ENCODE assay signal across 1 cellular context in the genomic region with DNA sequence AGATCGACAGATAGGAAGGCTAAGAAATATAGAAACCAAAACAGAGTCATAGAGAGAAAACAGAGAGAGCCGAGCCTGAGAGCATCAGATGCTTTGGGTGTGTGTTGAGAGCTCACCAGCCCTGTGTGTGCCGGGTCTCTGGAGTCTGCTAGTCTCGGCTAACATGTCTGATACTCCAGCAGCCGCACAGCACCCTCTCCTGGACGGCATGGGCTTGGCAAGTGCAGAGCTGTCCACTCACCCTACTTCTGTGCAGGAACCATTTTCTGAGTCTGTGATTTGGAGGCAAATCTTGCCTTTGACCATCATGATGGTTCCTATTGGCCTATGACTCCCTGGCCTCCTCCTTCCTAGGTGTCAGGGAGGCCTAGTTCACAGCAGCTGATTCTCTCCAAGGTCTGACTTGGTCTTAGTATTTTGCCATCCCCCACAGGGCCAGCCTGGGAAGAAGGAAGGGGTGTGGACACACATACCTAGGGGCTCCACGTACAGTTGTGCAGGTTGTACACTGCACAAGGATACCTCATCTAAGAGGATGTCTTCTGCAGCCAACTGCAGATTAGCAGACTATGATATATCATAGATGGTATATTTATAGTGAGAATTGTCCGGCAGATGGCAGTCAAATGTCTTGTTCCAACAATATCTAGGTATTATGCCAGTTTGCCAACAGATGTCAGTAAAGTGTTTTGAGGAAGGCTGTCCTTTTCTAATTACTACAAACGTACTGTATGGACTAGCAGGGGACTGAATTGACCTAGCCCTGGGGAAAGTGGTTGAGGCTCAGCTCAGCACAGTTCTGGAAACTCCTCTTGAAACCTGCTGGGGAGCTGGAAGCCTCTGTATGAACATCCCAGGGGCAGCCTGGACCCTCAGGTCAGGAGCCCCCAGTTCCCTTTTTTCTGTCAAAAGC.
TF ChIP-seq lines count a peak whose summit lies in the region.

No MANE protein-coding gene starts in this region.

TF ChIP-seq in GM12878, 131 proteins besides CTCF, POLR2A, EP300 and RAD21 (continued from another document):
- TF ChIP-seq E4F1 (IDR thresholded peaks at IDR 0.05; ENCODE audit: borderline replicate concordance, partially characterized antibody) (no peak), SPI1 (IDR thresholded peaks at IDR 0.05; ENCODE audit: borderline replicate concordance, insufficient read depth, low read depth, low read length) (peak; percentile 37; the same call in 1 of the 2 replicates), SIX5 (IDR thresholded peaks at IDR 0.05; ENCODE audit: low read depth, low read length, severe bottlenecking) (no peak), NR2F1 (conservative IDR thresholded peaks at IDR 0.05) (no peak), CHD4 (IDR thresholded peaks at IDR 0.05) (no peak), NFYA (IDR thresholded peaks at IDR 0.05; ENCODE audit: borderline replicate concordance, low read depth, low read length) (no peak), PAX8 (IDR thresholded peaks at IDR 0.05) (no peak), SUPT20H (IDR thresholded peaks at IDR 0.05; ENCODE audit: borderline replicate concordance, control insufficient read depth, low read depth, low read length) (no peak), SP1 (IDR thresholded peaks at IDR 0.05; ENCODE audit: low read depth, low read length) (no peak), HDAC6 (IDR thresholded peaks at IDR 0.05; ENCODE audit: unreplicated experiment) (no peak), RBBP5 (conservative IDR thresholded peaks at IDR 0.05) (no peak), PBX3 (IDR thresholded peaks at IDR 0.05; ENCODE audit: insufficient replicate concordance, low read depth, low read length) (no peak), FOXK2 (IDR thresholded peaks at IDR 0.05) (no peak), ATF7 (IDR thresholded peaks at IDR 0.05; ENCODE audit: low read depth) (no peak), SMC3 (IDR thresholded peaks at IDR 0.05; ENCODE audit: borderline replicate concordance, low read length) (peak; percentile 90), ZBED1 (IDR thresholded peaks at IDR 0.05; ENCODE audit: borderline replicate concordance) (no peak), CBX5 (IDR thresholded peaks at IDR 0.05; ENCODE audit: low read depth) (no peak), HDAC2 (IDR thresholded peaks at IDR 0.05) (no peak), POLR2AphosphoS2 (IDR thresholded peaks at IDR 0.05; ENCODE audit: low read depth, low read length) (no peak), IRF4 (IDR thresholded peaks at IDR 0.05; ENCODE audit: low read depth, low read length) (no peak), NR2C1 (IDR thresholded peaks at IDR 0.05) (no peak), BCL11A (IDR thresholded peaks at IDR 0.05; ENCODE audit: low read depth, low read length) (no peak), ZBTB33 (IDR thresholded peaks at IDR 0.05) (no peak), MEF2A (IDR thresholded peaks at IDR 0.05; ENCODE audit: insufficient read depth, low read depth, low read length) (0 out of 2 replicates have a peak, but pooled peaks have one; percentile 27), SUZ12 (IDR thresholded peaks at IDR 0.05; ENCODE audit: unreplicated experiment) (no peak), POLR2AphosphoS5 (IDR thresholded peaks at IDR 0.05; ENCODE audit: low read length) (no peak), PRDM15 (CRISPR knock-in tag; IDR thresholded peaks at IDR 0.05) (no peak), USF2 (IDR thresholded peaks at IDR 0.05; ENCODE audit: borderline replicate concordance, low read depth, low read length) (no peak), BCL3 (IDR thresholded peaks at IDR 0.05; ENCODE audit: borderline replicate concordance, insufficient read depth, low read depth, low read length, poor library complexity, severe bottlenecking) (no peak), ESRRA (IDR thresholded peaks at IDR 0.05; ENCODE audit: low read length) (no peak)
- TF ChIP-seq, protein P1, sequence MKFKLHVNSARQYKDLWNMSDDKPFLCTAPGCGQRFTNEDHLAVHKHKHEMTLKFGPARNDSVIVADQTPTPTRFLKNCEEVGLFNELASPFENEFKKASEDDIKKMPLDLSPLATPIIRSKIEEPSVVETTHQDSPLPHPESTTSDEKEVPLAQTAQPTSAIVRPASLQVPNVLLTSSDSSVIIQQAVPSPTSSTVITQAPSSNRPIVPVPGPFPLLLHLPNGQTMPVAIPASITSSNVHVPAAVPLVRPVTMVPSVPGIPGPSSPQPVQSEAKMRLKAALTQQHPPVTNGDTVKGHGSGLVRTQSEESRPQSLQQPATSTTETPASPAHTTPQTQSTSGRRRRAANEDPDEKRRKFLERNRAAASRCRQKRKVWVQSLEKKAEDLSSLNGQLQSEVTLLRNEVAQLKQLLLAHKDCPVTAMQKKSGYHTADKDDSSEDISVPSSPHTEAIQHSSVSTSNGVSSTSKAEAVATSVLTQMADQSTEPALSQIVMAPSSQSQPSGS (IDR thresholded peaks at IDR 0.05; ENCODE audit: low read length) = no peak
- TF ChIP-seq, protein P2, sequence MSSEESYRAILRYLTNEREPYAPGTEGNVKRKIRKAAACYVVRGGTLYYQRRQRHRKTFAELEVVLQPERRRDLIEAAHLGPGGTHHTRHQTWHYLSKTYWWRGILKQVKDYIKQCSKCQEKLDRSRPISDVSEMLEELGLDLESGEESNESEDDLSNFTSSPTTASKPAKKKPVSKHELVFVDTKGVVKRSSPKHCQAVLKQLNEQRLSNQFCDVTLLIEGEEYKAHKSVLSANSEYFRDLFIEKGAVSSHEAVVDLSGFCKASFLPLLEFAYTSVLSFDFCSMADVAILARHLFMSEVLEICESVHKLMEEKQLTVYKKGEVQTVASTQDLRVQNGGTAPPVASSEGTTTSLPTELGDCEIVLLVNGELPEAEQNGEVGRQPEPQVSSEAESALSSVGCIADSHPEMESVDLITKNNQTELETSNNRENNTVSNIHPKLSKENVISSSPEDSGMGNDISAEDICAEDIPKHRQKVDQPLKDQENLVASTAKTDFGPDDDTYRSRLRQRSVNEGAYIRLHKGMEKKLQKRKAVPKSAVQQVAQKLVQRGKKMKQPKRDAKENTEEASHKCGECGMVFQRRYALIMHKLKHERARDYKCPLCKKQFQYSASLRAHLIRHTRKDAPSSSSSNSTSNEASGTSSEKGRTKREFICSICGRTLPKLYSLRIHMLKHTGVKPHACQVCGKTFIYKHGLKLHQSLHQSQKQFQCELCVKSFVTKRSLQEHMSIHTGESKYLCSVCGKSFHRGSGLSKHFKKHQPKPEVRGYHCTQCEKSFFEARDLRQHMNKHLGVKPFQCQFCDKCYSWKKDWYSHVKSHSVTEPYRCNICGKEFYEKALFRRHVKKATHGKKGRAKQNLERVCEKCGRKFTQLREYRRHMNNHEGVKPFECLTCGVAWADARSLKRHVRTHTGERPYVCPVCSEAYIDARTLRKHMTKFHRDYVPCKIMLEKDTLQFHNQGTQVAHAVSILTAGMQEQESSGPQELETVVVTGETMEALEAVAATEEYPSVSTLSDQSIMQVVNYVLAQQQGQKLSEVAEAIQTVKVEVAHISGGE (CRISPR knock-in tag; IDR thresholded peaks at IDR 0.05) = no peak
- TF ChIP-seq, protein P3, sequence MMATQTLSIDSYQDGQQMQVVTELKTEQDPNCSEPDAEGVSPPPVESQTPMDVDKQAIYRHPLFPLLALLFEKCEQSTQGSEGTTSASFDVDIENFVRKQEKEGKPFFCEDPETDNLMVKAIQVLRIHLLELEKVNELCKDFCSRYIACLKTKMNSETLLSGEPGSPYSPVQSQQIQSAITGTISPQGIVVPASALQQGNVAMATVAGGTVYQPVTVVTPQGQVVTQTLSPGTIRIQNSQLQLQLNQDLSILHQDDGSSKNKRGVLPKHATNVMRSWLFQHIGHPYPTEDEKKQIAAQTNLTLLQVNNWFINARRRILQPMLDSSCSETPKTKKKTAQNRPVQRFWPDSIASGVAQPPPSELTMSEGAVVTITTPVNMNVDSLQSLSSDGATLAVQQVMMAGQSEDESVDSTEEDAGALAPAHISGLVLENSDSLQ (IDR thresholded peaks at IDR 0.05) = peak; percentile 54; the same call in 1 of the 2 replicates
- TF ChIP-seq, protein P4, sequence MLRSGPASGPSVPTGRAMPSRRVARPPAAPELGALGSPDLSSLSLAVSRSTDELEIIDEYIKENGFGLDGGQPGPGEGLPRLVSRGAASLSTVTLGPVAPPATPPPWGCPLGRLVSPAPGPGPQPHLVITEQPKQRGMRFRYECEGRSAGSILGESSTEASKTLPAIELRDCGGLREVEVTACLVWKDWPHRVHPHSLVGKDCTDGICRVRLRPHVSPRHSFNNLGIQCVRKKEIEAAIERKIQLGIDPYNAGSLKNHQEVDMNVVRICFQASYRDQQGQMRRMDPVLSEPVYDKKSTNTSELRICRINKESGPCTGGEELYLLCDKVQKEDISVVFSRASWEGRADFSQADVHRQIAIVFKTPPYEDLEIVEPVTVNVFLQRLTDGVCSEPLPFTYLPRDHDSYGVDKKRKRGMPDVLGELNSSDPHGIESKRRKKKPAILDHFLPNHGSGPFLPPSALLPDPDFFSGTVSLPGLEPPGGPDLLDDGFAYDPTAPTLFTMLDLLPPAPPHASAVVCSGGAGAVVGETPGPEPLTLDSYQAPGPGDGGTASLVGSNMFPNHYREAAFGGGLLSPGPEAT (IDR thresholded peaks at IDR 0.05; ENCODE audit: low read depth) = peak; percentile 65
